8 cellular contexts compared by ENCODE assay signal in the genomic region with DNA sequence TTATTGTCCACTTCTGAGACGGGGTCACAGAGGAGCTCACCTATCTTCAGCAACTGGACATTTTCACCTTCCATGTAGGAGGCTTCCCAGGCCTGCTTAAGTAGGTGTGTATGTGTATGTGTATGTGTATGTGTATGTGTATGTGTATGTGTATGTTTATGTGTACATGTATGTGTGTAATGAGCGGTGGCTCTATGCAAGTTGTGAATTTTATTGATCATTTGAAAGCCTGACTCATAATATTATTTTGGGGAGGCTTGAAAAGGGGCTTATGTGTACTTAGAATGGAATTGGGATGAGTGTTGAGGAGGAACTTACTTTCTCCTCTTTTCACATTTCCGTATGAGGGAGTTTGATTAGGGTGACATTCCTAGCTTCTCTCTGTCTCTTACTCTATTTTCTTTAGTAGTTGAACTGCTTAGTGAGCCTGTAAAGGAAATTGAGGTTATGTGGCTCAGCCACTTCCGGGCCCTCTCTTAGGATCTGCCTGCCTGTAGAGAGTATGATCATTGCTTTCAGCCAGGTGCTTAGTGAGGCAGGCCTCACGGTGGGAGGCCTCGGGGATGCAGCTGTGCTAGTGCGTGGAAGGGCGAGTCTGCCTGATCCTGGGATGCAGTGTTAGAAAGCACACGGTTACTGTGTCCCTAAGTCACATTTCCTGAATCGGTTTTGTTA.
A peak's percentile ranks its signal among the peaks of the same experiment; 100 is the strongest.
DNase-seq lines count a peak whose midpoint lies in the region; ATAC-seq, FAIRE-seq and TF ChIP-seq lines count a peak whose summit lies in the region.

No MANE protein-coding gene starts in this region.

- H3K36me3 ChIP-seq in KOPT-K1 (ENCODE audit: insufficient read depth, low read length) = no peaks in the 10 kb centered on the region

- intact Hi-C loops in CD14-positive monocyte (cut with micrococcal nuclease) = no loop called here

- FAIRE-seq in GM12892 (lab: Jason Lieb, UNC) = peak; percentile 86

- peak overlapping the region; percentile 70 to 97 (median 92) for H3K27ac Mint-ChIP-seq in naive thymus-derived CD8-positive, alpha-beta T cell
- H3K27ac Mint-ChIP-seq in CD14-positive monocyte = peak overlapping the region in 2 of 7 donors; percentile 17 to 52

- DNase-seq in GM12892 (ENCODE audit: insufficient read length) = no peak
- peak; percentile 63 to 73 for DNase-seq in activated CD4-positive, alpha-beta T cell treated with anti-CD3 and anti-CD28 coated beads, Interleukin-2, amount 50 U/mL, for 48 hours
- DNase-seq in naive thymus-derived CD8-positive, alpha-beta T cell = peak; percentile 48 to 89 (median 78)
- no peak for DNase-seq in hepatic stellate cell (ENCODE audit: low spot score)
- DNase-seq in CD14-positive monocyte (ENCODE audit: low spot score) = no peak
- DNase-seq in NCI-H1694 (lab: John Stamatoyannopoulos, UW) = no peak

- H3K4me3 Mint-ChIP-seq in naive thymus-derived CD8-positive, alpha-beta T cell = peak overlapping the region; percentile 49 to 90 (median 84)
- H3K4me3 Mint-ChIP-seq in CD14-positive monocyte = peak overlapping the region in 1 of 2 donors; percentile 28

- no peaks in the 10 kb centered on the region for H3K27me3 Mint-ChIP-seq in naive thymus-derived CD8-positive, alpha-beta T cell
- H3K27me3 Mint-ChIP-seq in CD14-positive monocyte (ENCODE audit: low read depth in 3 of 3) = peaks cover 0 to 4% (median 0%) of the 10 kb centered on the region in 3 donors

- ATAC-seq in GM21576 (IDR thresholded peaks at IDR 0.05; ENCODE audit: unreplicated experiment) = peak; percentile 75
- peak; percentile 100 for ATAC-seq in naive thymus-derived CD8-positive, alpha-beta T cell

- peaks cover 36 to 62% (median 59%) of the 10 kb centered on the region in 4 donors for H3K4me1 Mint-ChIP-seq in naive thymus-derived CD8-positive, alpha-beta T cell
- H3K4me1 Mint-ChIP-seq in CD14-positive monocyte = peaks cover 40% of the 10 kb centered on the region

- H3K27ac ChIP-seq in KOPT-K1 (ENCODE audit: low read depth, low read length, poor library complexity, severe bottlenecking) = peak overlapping the region; percentile 79

- no peaks in the 10 kb centered on the region for H3K36me3 Mint-ChIP-seq in naive thymus-derived CD8-positive, alpha-beta T cell
- H3K36me3 Mint-ChIP-seq in CD14-positive monocyte = no peaks in the 10 kb centered on the region

- TF ChIP-seq CTCF in CD14-positive monocyte (IDR thresholded peaks at IDR 0.05) = no peak

- TF ChIP-seq POLR2A in GM12892 (IDR thresholded peaks at IDR 0.05; ENCODE audit: low read depth, low read length) = peak; percentile 63

- peaks cover 13% of the 10 kb centered on the region for H3K9me3 ChIP-seq in KOPT-K1 (ENCODE audit: insufficient read depth, low read length, poor library complexity, severe bottlenecking)

- H3K9me3 Mint-ChIP-seq in naive thymus-derived CD8-positive, alpha-beta T cell = peaks cover 0 to 2% (median 0%) of the 10 kb centered on the region in 9 donors
- peaks cover 0 to 2% (median 1%) of the 10 kb centered on the region in 7 donors for H3K9me3 Mint-ChIP-seq in CD14-positive monocyte

- POLR2A ChIA-PET in naive thymus-derived CD8-positive, alpha-beta T cell (lab: Charles Lee) = interaction anchor here (0.5 to 3.4 kb wide), 11 partner anchors 10 to 241 kb away, joined by 3 to 30 read pairs (median 4); partner anchors contain the start of genes IER5, MR1 and STX6

Comparison
In these comparisons a context has a peak if more than half of its experiments do, and no peak if none do; other contexts are left out.
1. DNase-seq: peak in activated CD4-positive, alpha-beta T cell treated with anti-CD3 and anti-CD28 coated beads, Interleukin-2, amount 50 U/mL, for 48 hours (2 of 2) and naive thymus-derived CD8-positive, alpha-beta T cell (10 of 10); none in GM12892 (single experiment), hepatic stellate cell (single experiment), CD14-positive monocyte (single experiment) and NCI-H1694 (single experiment).